Comparison of ENCODE assay signal across 20 cellular contexts in the genomic region with DNA sequence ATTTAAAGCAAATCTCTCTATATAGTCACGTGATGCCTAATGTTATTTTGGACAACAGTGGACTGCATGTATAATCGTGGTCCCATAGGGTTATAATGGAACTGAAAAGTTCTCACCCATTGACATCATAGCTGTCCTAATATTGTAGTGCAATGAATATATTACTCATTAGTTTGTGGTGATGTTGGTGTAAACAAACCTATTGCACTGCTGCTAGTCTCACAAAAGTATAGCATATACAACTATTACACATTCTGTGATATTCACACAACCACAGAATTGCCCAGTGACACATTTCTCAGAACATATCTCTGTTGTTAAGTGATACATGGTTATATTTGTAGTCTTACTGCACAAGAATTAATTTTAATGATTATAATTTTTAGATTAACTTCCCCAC.
"Had no signal": no experiment of that assay in that cellular context is flagged by ENCODE, and none has a peak within 500 bp of the region (broad histone marks: within the 10 kb centered on the region; RNA-seq: fewer than 3 reads in every experiment).

No MANE protein-coding gene starts in this region.

- H3K4me2 ChIP-seq: hepatocyte had no signal

- ATAC-seq: effector memory CD8-positive, alpha-beta T cell; left colon; left ventricle myocardium superior; psoas muscle; right lobe of liver; stimulated activated memory B cell treated with anti-CD40 and anti-IgM and Interleukin-4, amounts not matched to agents 10 μg/mL and 1 μg/mL and 100 μg/mL, for 72 hours had no signal

- H3K9me3 ChIP-seq: esophagus squamous epithelium, psoas muscle, right lobe of liver, stomach, thoracic aorta, transverse colon had no signal

- H3K27ac ChIP-seq: esophagus squamous epithelium, hepatocyte, psoas muscle, right lobe of liver, stomach, thoracic aorta, transverse colon had no signal

- H3K4me3 ChIP-seq: esophagus squamous epithelium, hepatocyte, lung, psoas muscle, right lobe of liver, stomach, thoracic aorta, transverse colon had no signal

- DNase-seq: effector memory CD8-positive, alpha-beta T cell; esophagus squamous epithelium; foreskin melanocyte; head of caudate nucleus; left colon; left ventricle myocardium superior; mesendoderm; naive B cell; psoas muscle; retina; right lobe of liver; stimulated activated CD4-positive, alpha-beta T cell treated with anti-CD3 and anti-CD28 coated beads, Interleukin-4, amount 100 ng/mL, for 1 hour; stimulated activated CD8-positive, alpha-beta memory T cell treated with anti-CD3 and anti-CD28 coated beads, Interleukin-4, amount 100 ng/mL, for 48 hours; stomach; substantia nigra; transverse colon had no signal

- H2AFZ ChIP-seq: hepatocyte had no signal

- H3K4me1 ChIP-seq: psoas muscle, right lobe of liver had no signal

- H3K27me3 ChIP-seq: esophagus squamous epithelium, hepatocyte, right lobe of liver, stomach, transverse colon had no signal

- H3K79me2 ChIP-seq: hepatocyte had no signal
